In the genomic region with DNA sequence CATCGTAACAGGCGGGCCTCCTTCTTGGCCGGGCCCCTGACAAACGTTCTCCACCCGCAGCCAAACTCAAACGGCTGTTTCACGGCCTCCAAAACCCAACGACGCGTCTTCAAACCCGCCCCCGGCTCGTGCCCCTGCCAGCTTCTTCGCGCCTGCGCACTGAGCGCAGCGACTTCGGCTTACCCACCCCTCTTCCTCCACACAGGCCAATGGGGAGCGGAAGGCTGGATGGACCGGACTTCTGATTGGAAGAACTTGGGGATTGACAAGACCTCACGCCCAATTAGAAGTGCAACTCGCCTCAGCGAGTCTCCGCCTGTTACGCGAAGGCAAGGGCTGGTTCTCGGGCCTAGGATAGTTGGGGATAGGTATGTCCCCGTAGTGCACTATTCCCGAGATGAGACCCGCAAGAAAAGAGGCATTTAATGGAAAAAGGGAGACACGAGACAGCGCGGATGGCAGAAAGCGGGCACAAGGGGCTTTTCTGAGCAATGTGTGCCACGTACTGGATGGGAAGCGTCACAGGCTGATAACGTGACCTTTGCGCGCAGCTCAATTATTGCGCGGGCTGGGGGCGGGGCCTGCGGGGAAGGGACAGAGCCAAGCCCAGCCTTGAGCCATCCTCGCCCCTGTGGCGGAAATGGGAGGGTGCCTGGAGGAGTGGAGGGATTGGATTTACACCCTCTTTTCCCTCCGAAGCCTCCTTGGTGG, we compare ENCODE assay signal across 8 cellular contexts. TPM values are rescaled to one million over a fixed set of nuclear protein-coding genes. Genes with fewer than 3 reads are reported as not detected.
A peak's percentile ranks its signal among the peaks of the same experiment; 100 is the strongest.
DNase-seq lines count a peak whose midpoint lies in the region; ATAC-seq and TF ChIP-seq lines count a peak whose summit lies in the region.

A gene (minus strand): TSS at position 111 of the 711 bp plus-strand sequence. CDS start 108 bp downstream, at position 3.

- intact Hi-C loops in testis (cut with DNase I; ENCODE audit: low total_unique reads) = no loop called here

- no peaks in the 10 kb centered on the region for H3K9me3 Mint-ChIP-seq in activated naive CD4-positive, alpha-beta T cell treated with anti-CD3 and anti-CD28 coated beads, Interleukin-2, amount 50 U/mL, for 72 hours

- peak; percentile 95 for ATAC-seq in HG02623 (IDR thresholded peaks at IDR 0.05; ENCODE audit: unreplicated experiment)
- ATAC-seq in SK-N-SH treated with all-trans-retinoic acid at 6 μM for 48 hours = peak; percentile 96
- peak; percentile 96 to 97 for ATAC-seq in activated naive CD4-positive, alpha-beta T cell treated with anti-CD3 and anti-CD28 coated beads, Interleukin-2, amount 50 U/mL, for 72 hours
- peak; percentile 96 for ATAC-seq in omental fat pad (ENCODE audit: low FRiP score)

- TF ChIP-seq POLR2A in GM10847 (IDR thresholded peaks at IDR 0.05; ENCODE audit: extremely low read depth, insufficient read length) = peak; percentile 55
- TF ChIP-seq POLR2A in testis (IDR thresholded peaks at IDR 0.05) = peak; percentile 92

- no peaks in the 10 kb centered on the region for H3K27me3 ChIP-seq in testis

- H3K27ac Mint-ChIP-seq in activated naive CD4-positive, alpha-beta T cell treated with anti-CD3 and anti-CD28 coated beads, Interleukin-2, amount 50 U/mL, for 72 hours = no peak within 1 kb of the TSS

- H3K9me3 ChIP-seq in testis = no peaks in the 10 kb centered on the region

- TF ChIP-seq CTCF in omental fat pad (IDR thresholded peaks at IDR 0.05) (no peak), testis (IDR thresholded peaks at IDR 0.05) (no peak)

- DNase-seq in NCI-H1092 treated with DMSO at 0.1 percent for 48 hours (lab: John Stamatoyannopoulos, UW) (peak; percentile 96), glomerular endothelial cell (ENCODE audit: extremely low read depth, low read depth, low spot score) (peak; percentile 99), omental fat pad (ENCODE audit: low spot score) (peak; percentile 94), testis (peak; percentile 99)
- DNase-seq in activated naive CD4-positive, alpha-beta T cell treated with anti-CD3 and anti-CD28 coated beads, Interleukin-2, amount 50 U/mL, for 72 hours (ENCODE audit: low spot score in 2 of 2) = peak; percentile 95 to 98

- 1% methylated on average over 39 to 44 of the region's 47 CpGs for WGBS in testis, 2 donors

- H3K4me3 ChIP-seq in testis = peak within 1 kb of the TSS; percentile 80 to 94

- peaks cover 21% of the 10 kb centered on the region for H3K4me1 ChIP-seq in testis

- peak within 1 kb of the TSS; percentile 96 to 98 for H3K27ac ChIP-seq in testis

- H3K36me3 ChIP-seq in testis (ENCODE audit: low read depth, missing control alignments) = no peaks in the 10 kb centered on the region

- no peaks in the 10 kb centered on the region for H3K36me3 Mint-ChIP-seq in activated naive CD4-positive, alpha-beta T cell treated with anti-CD3 and anti-CD28 coated beads, Interleukin-2, amount 50 U/mL, for 72 hours

TF ChIP-seq in SK-N-SH treated with all-trans-retinoic acid at 6 μM for 48 hours, 23 proteins besides CTCF, POLR2A, EP300 and RAD21 (continues in another document):
- TF ChIP-seq SNAI2 (CRISPR knock-in tag; IDR thresholded peaks at IDR 0.05) (no peak; the same call in 1 of the 2 replicates), TOX (CRISPR knock-in tag; IDR thresholded peaks at IDR 0.05; ENCODE audit: borderline replicate concordance) (no peak), ZFP30 (CRISPR knock-in tag; IDR thresholded peaks at IDR 0.05) (no peak), ZNF70 (CRISPR knock-in tag; IDR thresholded peaks at IDR 0.05) (peak; percentile 43; the same call in 1 of the 2 replicates), CSDC2 (CRISPR knock-in tag; IDR thresholded peaks at IDR 0.05) (no peak), GLIS3 (CRISPR knock-in tag; IDR thresholded peaks at IDR 0.05) (no peak), OSR1 (CRISPR knock-in tag; IDR thresholded peaks at IDR 0.05) (no peak), ZNF565 (CRISPR knock-in tag; conservative IDR thresholded peaks at IDR 0.05; ENCODE audit: low read depth) (peak; percentile 46; the same call in 1 of the 2 replicates), TCF4 (CRISPR knock-in tag; IDR thresholded peaks at IDR 0.05; ENCODE audit: borderline replicate concordance) (no peak; the same call in 1 of the 2 replicates), BACH2 (CRISPR knock-in tag; IDR thresholded peaks at IDR 0.05; ENCODE audit: borderline replicate concordance) (no peak), ZFP3 (CRISPR knock-in tag; IDR thresholded peaks at IDR 0.05) (0 out of 2 replicates have a peak, but pooled peaks have one; percentile 19), ESRRG (CRISPR knock-in tag; IDR thresholded peaks at IDR 0.05) (no peak), ZC3H10 (CRISPR knock-in tag; IDR thresholded peaks at IDR 0.05) (no peak)
- TF ChIP-seq, protein P1, sequence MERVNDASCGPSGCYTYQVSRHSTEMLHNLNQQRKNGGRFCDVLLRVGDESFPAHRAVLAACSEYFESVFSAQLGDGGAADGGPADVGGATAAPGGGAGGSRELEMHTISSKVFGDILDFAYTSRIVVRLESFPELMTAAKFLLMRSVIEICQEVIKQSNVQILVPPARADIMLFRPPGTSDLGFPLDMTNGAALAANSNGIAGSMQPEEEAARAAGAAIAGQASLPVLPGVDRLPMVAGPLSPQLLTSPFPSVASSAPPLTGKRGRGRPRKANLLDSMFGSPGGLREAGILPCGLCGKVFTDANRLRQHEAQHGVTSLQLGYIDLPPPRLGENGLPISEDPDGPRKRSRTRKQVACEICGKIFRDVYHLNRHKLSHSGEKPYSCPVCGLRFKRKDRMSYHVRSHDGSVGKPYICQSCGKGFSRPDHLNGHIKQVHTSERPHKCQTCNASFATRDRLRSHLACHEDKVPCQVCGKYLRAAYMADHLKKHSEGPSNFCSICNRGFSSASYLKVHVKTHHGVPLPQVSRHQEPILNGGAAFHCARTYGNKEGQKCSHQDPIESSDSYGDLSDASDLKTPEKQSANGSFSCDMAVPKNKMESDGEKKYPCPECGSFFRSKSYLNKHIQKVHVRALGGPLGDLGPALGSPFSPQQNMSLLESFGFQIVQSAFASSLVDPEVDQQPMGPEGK (CRISPR knock-in tag; IDR thresholded peaks at IDR 0.05; ENCODE audit: borderline replicate concordance) = peak; percentile 80; the same call in 1 of the 2 replicates
- TF ChIP-seq, protein P2, sequence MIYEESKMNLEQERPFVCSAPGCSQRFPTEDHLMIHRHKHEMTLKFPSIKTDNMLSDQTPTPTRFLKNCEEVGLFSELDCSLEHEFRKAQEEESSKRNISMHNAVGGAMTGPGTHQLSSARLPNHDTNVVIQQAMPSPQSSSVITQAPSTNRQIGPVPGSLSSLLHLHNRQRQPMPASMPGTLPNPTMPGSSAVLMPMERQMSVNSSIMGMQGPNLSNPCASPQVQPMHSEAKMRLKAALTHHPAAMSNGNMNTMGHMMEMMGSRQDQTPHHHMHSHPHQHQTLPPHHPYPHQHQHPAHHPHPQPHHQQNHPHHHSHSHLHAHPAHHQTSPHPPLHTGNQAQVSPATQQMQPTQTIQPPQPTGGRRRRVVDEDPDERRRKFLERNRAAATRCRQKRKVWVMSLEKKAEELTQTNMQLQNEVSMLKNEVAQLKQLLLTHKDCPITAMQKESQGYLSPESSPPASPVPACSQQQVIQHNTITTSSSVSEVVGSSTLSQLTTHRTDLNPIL (CRISPR knock-in tag; IDR thresholded peaks at IDR 0.05; ENCODE audit: low read depth) = no peak; the same call in 1 of the 2 replicates
- TF ChIP-seq, protein P3, sequence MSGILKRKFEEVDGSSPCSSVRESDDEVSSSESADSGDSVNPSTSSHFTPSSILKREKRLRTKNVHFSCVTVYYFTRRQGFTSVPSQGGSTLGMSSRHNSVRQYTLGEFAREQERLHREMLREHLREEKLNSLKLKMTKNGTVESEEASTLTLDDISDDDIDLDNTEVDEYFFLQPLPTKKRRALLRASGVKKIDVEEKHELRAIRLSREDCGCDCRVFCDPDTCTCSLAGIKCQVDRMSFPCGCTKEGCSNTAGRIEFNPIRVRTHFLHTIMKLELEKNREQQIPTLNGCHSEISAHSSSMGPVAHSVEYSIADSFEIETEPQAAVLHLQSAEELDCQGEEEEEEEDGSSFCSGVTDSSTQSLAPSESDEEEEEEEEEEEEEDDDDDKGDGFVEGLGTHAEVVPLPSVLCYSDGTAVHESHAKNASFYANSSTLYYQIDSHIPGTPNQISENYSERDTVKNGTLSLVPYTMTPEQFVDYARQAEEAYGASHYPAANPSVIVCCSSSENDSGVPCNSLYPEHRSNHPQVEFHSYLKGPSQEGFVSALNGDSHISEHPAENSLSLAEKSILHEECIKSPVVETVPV (CRISPR knock-in tag; IDR thresholded peaks at IDR 0.05) = 0 out of 2 replicates have a peak, but pooled peaks have one; percentile 48
- TF ChIP-seq, protein P4, sequence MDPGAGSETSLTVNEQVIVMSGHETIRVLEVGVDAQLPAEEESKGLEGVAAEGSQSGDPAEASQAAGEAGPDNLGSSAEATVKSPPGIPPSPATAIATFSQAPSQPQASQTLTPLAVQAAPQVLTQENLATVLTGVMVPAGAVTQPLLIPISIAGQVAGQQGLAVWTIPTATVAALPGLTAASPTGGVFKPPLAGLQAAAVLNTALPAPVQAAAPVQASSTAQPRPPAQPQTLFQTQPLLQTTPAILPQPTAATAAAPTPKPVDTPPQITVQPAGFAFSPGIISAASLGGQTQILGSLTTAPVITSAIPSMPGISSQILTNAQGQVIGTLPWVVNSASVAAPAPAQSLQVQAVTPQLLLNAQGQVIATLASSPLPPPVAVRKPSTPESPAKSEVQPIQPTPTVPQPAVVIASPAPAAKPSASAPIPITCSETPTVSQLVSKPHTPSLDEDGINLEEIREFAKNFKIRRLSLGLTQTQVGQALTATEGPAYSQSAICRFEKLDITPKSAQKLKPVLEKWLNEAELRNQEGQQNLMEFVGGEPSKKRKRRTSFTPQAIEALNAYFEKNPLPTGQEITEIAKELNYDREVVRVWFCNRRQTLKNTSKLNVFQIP (CRISPR knock-in tag; IDR thresholded peaks at IDR 0.05; ENCODE audit: borderline replicate concordance, low read depth) = no peak

RNA-seq across cellular contexts. Expression of the gene that starts here (rescaled TPM):
- total RNA-seq in activated naive CD4-positive, alpha-beta T cell treated with anti-CD3 and anti-CD28 coated beads, Interleukin-2, amount 50 U/mL, for 72 hours = 10 to 100 TPM; 20.4 to 26.9 TPM
- total RNA-seq in glomerular endothelial cell (158 and 175 TPM in 2 replicates), omental fat pad (100 to 1,000 TPM; 174 to 306 (median 225) TPM), testis (100 to 1,000 TPM; 331 to 431 TPM)
- 712 TPM for polyA plus RNA-seq in testis (ENCODE audit: insufficient read depth, low read depth, low replicate concordance)

Comparison
In these comparisons a context has a peak if more than half of its experiments do, and no peak if none do; other contexts are left out.
1. Peak in every context shown above with its lines: DNase-seq, ATAC-seq, H3K4me3 ChIP-seq and H3K27ac ChIP-seq.